8 cellular contexts compared by ENCODE assay signal in genomic region chr5:119070578-119070827, GRCh38. TPM values are rescaled to one million over a fixed set of nuclear protein-coding genes. Genes with fewer than 3 reads are reported as not detected.
A peak's percentile ranks its signal among the peaks of the same experiment; 100 is the strongest.
DNase-seq lines count a peak whose midpoint lies in the region; ATAC-seq and TF ChIP-seq lines count a peak whose summit lies in the region.

No MANE protein-coding gene starts in this region.

- peak overlapping the region; percentile 100 for H3K27ac Mint-ChIP-seq in activated naive CD4-positive, alpha-beta T cell treated with anti-CD3 and anti-CD28 coated beads, Interleukin-2, amount 10 ng/mL, durations not matched to agents 7 days and 5 days

- H3K9ac ChIP-seq in HUES64 (ENCODE audit: low read depth, low read length), result peak overlapping the region; percentile 71
- H3K9ac ChIP-seq in skeletal muscle satellite cell (ENCODE audit: low read depth, low read length), result peak overlapping the region; percentile 97

- no peak for TF ChIP-seq CTCF in hepatocyte (IDR thresholded peaks at IDR 0.05; ENCODE audit: poor library complexity)

- peak; percentile 52 for ATAC-seq in GM21576 (IDR thresholded peaks at IDR 0.05; ENCODE audit: unreplicated experiment)

- peak overlapping the region; percentile 100 for H3K4me3 Mint-ChIP-seq in activated naive CD4-positive, alpha-beta T cell treated with anti-CD3 and anti-CD28 coated beads, Interleukin-2, amount 10 ng/mL, durations not matched to agents 7 days and 5 days

- H3K4me1 Mint-ChIP-seq in activated naive CD4-positive, alpha-beta T cell treated with anti-CD3 and anti-CD28 coated beads, Interleukin-2, amount 10 ng/mL, durations not matched to agents 7 days and 5 days, result peaks cover 40% of the 10 kb centered on the region

- DNase-seq in NCI-H1105 (lab: John Stamatoyannopoulos, UW) (peak; percentile 74), NCI-H1105 treated with DMSO at 0.1 percent for 48 hours (lab: John Stamatoyannopoulos, UW) (no peak), hepatocyte (ENCODE audit: low spot score) (peak; percentile 92), hepatic stellate cell (ENCODE audit: low spot score) (no peak)
- no peak for DNase-seq in activated naive CD4-positive, alpha-beta T cell treated with anti-CD3 and anti-CD28 coated beads, Interleukin-2, amount 10 ng/mL, durations not matched to agents 7 days and 5 days

- peaks cover 26% of the 10 kb centered on the region for H3K4me1 ChIP-seq in HUES64 (ENCODE audit: insufficient read depth, low read length)
- peaks cover 12% of the 10 kb centered on the region for H3K4me1 ChIP-seq in hepatocyte (ENCODE audit: insufficient read depth)
- peaks cover 10% of the 10 kb centered on the region for H3K4me1 ChIP-seq in skeletal muscle satellite cell (ENCODE audit: control insufficient read depth, insufficient read depth, low read length)

- peaks cover 41% of the 10 kb centered on the region for H3K79me2 ChIP-seq in hepatocyte

- H3K9me3 ChIP-seq in HUES64 (ENCODE audit: insufficient read depth, low read depth, low read length) (no peaks in the 10 kb centered on the region), hepatocyte (ENCODE audit: low read depth) (no peaks in the 10 kb centered on the region), skeletal muscle satellite cell (replicated peaks; ENCODE audit: low read length) (no peaks in the 10 kb centered on the region)

- H3K27me3 ChIP-seq in HUES64 (ENCODE audit: insufficient read depth, low read length), result no peaks in the 10 kb centered on the region
- no peaks in the 10 kb centered on the region for H3K27me3 ChIP-seq in hepatocyte
- H3K27me3 ChIP-seq in skeletal muscle satellite cell (ENCODE audit: control insufficient read depth, insufficient read depth, low read length), result no peaks in the 10 kb centered on the region

- H3K27ac ChIP-seq in HUES64 (ENCODE audit: low read depth, low read length) (peak overlapping the region; percentile 86; the same call in 1 of the 2 replicates), hepatocyte (peak overlapping the region; percentile 83)

- no peaks in the 10 kb centered on the region for H3K9me3 Mint-ChIP-seq in activated naive CD4-positive, alpha-beta T cell treated with anti-CD3 and anti-CD28 coated beads, Interleukin-2, amount 10 ng/mL, durations not matched to agents 7 days and 5 days

- WGBS in HUES64, result under 1% methylated on average over 9 of the region's 9 CpGs
- 0% methylated on average over 9 of the region's 9 CpGs for WGBS in hepatocyte (ENCODE audit: low lambda C conversion rate, missing lambda C conversion rate)

- H3K36me3 Mint-ChIP-seq in activated naive CD4-positive, alpha-beta T cell treated with anti-CD3 and anti-CD28 coated beads, Interleukin-2, amount 10 ng/mL, durations not matched to agents 7 days and 5 days, result peaks cover 9% of the 10 kb centered on the region

- H3K9me2 ChIP-seq in hepatocyte (replicated peaks; ENCODE audit: insufficient read depth), result no peaks in the 10 kb centered on the region

- peak overlapping the region; percentile 42 for H2AFZ ChIP-seq in hepatocyte

- H3K4me2 ChIP-seq in hepatocyte, result peak overlapping the region; percentile 74
- H3K4me2 ChIP-seq in skeletal muscle satellite cell (ENCODE audit: low read length), result peak overlapping the region; percentile 80

- CTCF ChIA-PET in activated naive CD4-positive, alpha-beta T cell treated with anti-CD3 and anti-CD28 coated beads, Interleukin-2, amount 10 ng/mL, durations not matched to agents 7 days and 5 days (lab: Charles Lee), result interaction anchor here (0.8 to 2.0 kb wide), 10 partner anchors 9 to 364 kb away, joined by 3 to 7 read pairs (median 4); partner anchors contain the start of gene DTWD2

- peaks cover 4% of the 10 kb centered on the region for H3K27me3 Mint-ChIP-seq in activated naive CD4-positive, alpha-beta T cell treated with anti-CD3 and anti-CD28 coated beads, Interleukin-2, amount 10 ng/mL, durations not matched to agents 7 days and 5 days

- H4K20me1 ChIP-seq in hepatocyte (ENCODE audit: insufficient read depth, poor library complexity, severe bottlenecking), result peaks cover under 1% of the 10 kb centered on the region

- H3K4me3 ChIP-seq in HUES64 (ENCODE audit: low read length), result peak overlapping the region; percentile 71
- peak overlapping the region; percentile 12 for H3K4me3 ChIP-seq in hepatocyte
- peak overlapping the region; percentile 72 for H3K4me3 ChIP-seq in skeletal muscle satellite cell (ENCODE audit: low read length)

- no peaks in the 10 kb centered on the region for H3K36me3 ChIP-seq in HUES64 (ENCODE audit: insufficient read depth, low read length)
- no peaks in the 10 kb centered on the region for H3K36me3 ChIP-seq in hepatocyte (replicated peaks; ENCODE audit: insufficient read depth, low read depth)
- no peaks in the 10 kb centered on the region for H3K36me3 ChIP-seq in skeletal muscle satellite cell (ENCODE audit: insufficient read depth, low read length)

RNA-seq across cellular contexts. Expression of gene DMXL1, which starts 0.4 kb away (rescaled TPM):
- 20.7 TPM for polyA plus RNA-seq in HUES64 (2013, experiment 1 of 2)
- polyA plus RNA-seq in HUES64 (2013, experiment 2 of 2), result 21.2 TPM
- 46.1 and 54.6 TPM in 2 replicates for total RNA-seq in hepatocyte
- 13.3 and 17.3 TPM in 2 replicates for polyA plus RNA-seq in hepatocyte
- total RNA-seq in skeletal muscle satellite cell (2012; rRNA removed), result 25.6 and 36.5 TPM in 2 replicates

Comparison
In these comparisons a context has a peak if more than half of its experiments do, and no peak if none do; other contexts are left out.
1. DNase-seq: peak in NCI-H1105 (single experiment) and hepatocyte (single experiment); none in NCI-H1105 treated with DMSO at 0.1 percent for 48 hours (single experiment), activated naive CD4-positive, alpha-beta T cell treated with anti-CD3 and anti-CD28 coated beads, Interleukin-2, amount 10 ng/mL, durations not matched to agents 7 days and 5 days (single experiment) and hepatic stellate cell (single experiment).
2. H3K4me3 ChIP-seq: peak in every context shown above with its lines; median percentile 72 in skeletal muscle satellite cell; 71 in HUES64; 12 in hepatocyte.